Comparison of ENCODE assay signal across 8 cellular contexts in genomic region chr1:23562138-23562819, GRCh38. TPM values are rescaled to one million over a fixed set of nuclear protein-coding genes. Genes with fewer than 3 reads are reported as not detected.
DNase-seq lines count a peak whose midpoint lies in the region; ATAC-seq, FAIRE-seq and TF ChIP-seq lines count a peak whose summit lies in the region.

No MANE protein-coding gene starts in this region.

- peaks cover 11 to 29% (median 14%) of the 10 kb centered on the region in 4 experiments for H3K4me1 ChIP-seq in H1 (replicated peaks in 1 of 4; ENCODE audit: control insufficient read depth in 3 of 4, insufficient read depth in 4 of 4, low read length in 3 of 4)
- H3K4me1 ChIP-seq in subcutaneous abdominal adipose tissue (ENCODE audit: control insufficient read depth in 5 of 5, insufficient read depth in 5 of 5, low read length in 5 of 5), result peaks cover 13 to 62% (median 45%) of the 10 kb centered on the region in 5 donors

- H3K27ac Mint-ChIP-seq in activated CD4-positive, alpha-beta T cell treated with anti-CD3 and anti-CD28 coated beads for 36 hours, result no peak overlapping the region

- no peak overlapping the region for H4K91ac ChIP-seq in H1 (replicated peaks; ENCODE audit: insufficient read length, low read length)

- no peak for FAIRE-seq in H1 (lab: Jason Lieb, UNC)

- peak overlapping the region; percentile 37 to 98 for H3K4me2 ChIP-seq in H1 (ENCODE audit: insufficient read depth in 1 of 2, low read depth in 2 of 2, low read length in 2 of 2)

- peaks cover 12% of the 10 kb centered on the region for H3K36me3 Mint-ChIP-seq in activated CD4-positive, alpha-beta T cell treated with anti-CD3 and anti-CD28 coated beads for 36 hours (ENCODE audit: low read depth)

- H2BK120ac ChIP-seq in H1 (replicated peaks; ENCODE audit: low read depth, low read length), result no peak overlapping the region

- peaks cover 4 to 20% of the 10 kb centered on the region in 2 experiments for H3K79me2 ChIP-seq in H1 (ENCODE audit: control insufficient read depth in 1 of 2, insufficient read depth in 2 of 2, low read length in 2 of 2)

- no peak for TF ChIP-seq CTCF in H1 (IDR thresholded peaks at IDR 0.05; ENCODE audit: control extremely low read depth in 1 of 3, insufficient read depth in 1 of 3, low read depth in 1 of 3, low read length in 3 of 3)

- H3K27me3 Mint-ChIP-seq in activated CD4-positive, alpha-beta T cell treated with anti-CD3 and anti-CD28 coated beads for 36 hours, result peaks cover 7% of the 10 kb centered on the region

- TF ChIP-seq EP300 in H1 (IDR thresholded peaks at IDR 0.05; ENCODE audit: borderline replicate concordance in 1 of 2, low read depth in 2 of 2, low read length in 2 of 2), result peak in 1 of 2 experiments; percentile 80; a peak in 1 of 3 replicates

- no peak overlapping the region for H3K23ac ChIP-seq in H1 (ENCODE audit: insufficient read length)

- no peaks in the 10 kb centered on the region for H3K79me1 ChIP-seq in H1 (ENCODE audit: low read depth, low read length)

- POLR2A ChIA-PET in activated CD4-positive, alpha-beta T cell treated with anti-CD3 and anti-CD28 coated beads for 36 hours (lab: Charles Lee), result no interaction called here
- POLR2A ChIA-PET in H1 (lab: Charles Lee; ENCODE audit: partially characterized antibody), result interaction anchor here (1.1 to 20.4 kb wide), 5 partner anchors 8 to 72 kb away, joined by 5 to 547 read pairs (median 7); no protein-coding TSS in a partner anchor

- no peak overlapping the region for H3K18ac ChIP-seq in H1 (ENCODE audit: extremely low read depth, low read length)

- H3K4ac ChIP-seq in H1 (replicated peaks; ENCODE audit: insufficient read length, low read depth, low read length), result no peak overlapping the region

- no peak overlapping the region for H4K5ac ChIP-seq in H1 (ENCODE audit: insufficient read length, low read depth, low read length)

- peak overlapping the region; percentile 18; the same call in 1 of the 2 replicates for H2BK12ac ChIP-seq in H1 (ENCODE audit: low read depth, low read length)

- no peak overlapping the region for H2BK20ac ChIP-seq in H1 (ENCODE audit: low read length)

- H3K4me3 Mint-ChIP-seq in activated CD4-positive, alpha-beta T cell treated with anti-CD3 and anti-CD28 coated beads for 36 hours, result no peak overlapping the region

- TF ChIP-seq POLR2A in H1 (IDR thresholded peaks at IDR 0.05; ENCODE audit: control extremely low read depth in 1 of 2, low read depth in 2 of 2, low read length in 2 of 2), result no peak

- peaks cover 5 to 12% of the 10 kb centered on the region in 2 experiments for H4K20me1 ChIP-seq in H1 (replicated peaks in 1 of 2; ENCODE audit: control insufficient read depth in 1 of 2, insufficient read depth in 2 of 2, low read length in 2 of 2)

- H2AFZ ChIP-seq in H1 (ENCODE audit: low read length), result no peak overlapping the region

- H3K9ac ChIP-seq in H1 (replicated peaks in 1 of 4; ENCODE audit: extremely low read depth in 1 of 4, low read depth in 3 of 4, low read length in 3 of 4) (no peak overlapping the region; a peak in 3 of 7 replicates), subcutaneous abdominal adipose tissue (ENCODE audit: low read length in 5 of 5) (peak overlapping the region; percentile 10 to 68 (median 44))

- ATAC-seq in activated CD4-positive, alpha-beta T cell treated with anti-CD3 and anti-CD28 coated beads for 36 hours, result no peak
- ATAC-seq in GM21529 (IDR thresholded peaks at IDR 0.05; ENCODE audit: unreplicated experiment), result no peak

- no peak overlapping the region for H2AK5ac ChIP-seq in H1 (ENCODE audit: low read depth, low read length)

- WGBS in H1 (ENCODE audit: extremely low coverage in 1 of 2, insufficient coverage in 1 of 2, insufficient read length in 1 of 2, insufficient replicate concordance in 2 of 2, low coverage in 1 of 2, low lambda C conversion rate in 2 of 2, missing lambda C conversion rate in 1 of 2), 2 experiments, result 1% methylated on average over 19 of the region's 19 CpGs; no CpG with 5 or more reads in 1 of the 2 experiments

- peaks cover 0 to 4% (median 0%) of the 10 kb centered on the region in 4 experiments; a peak in 2 of 7 replicates for H3K27me3 ChIP-seq in H1 (replicated peaks in 1 of 4; ENCODE audit: control insufficient read depth in 3 of 4, extremely low read depth in 1 of 4, insufficient read depth in 3 of 4, low read length in 3 of 4)
- peaks cover 0 to 10% (median 0%) of the 10 kb centered on the region in 5 donors for H3K27me3 ChIP-seq in subcutaneous abdominal adipose tissue (ENCODE audit: control insufficient read depth in 5 of 5, insufficient read depth in 4 of 5, low read length in 5 of 5)

- H3K9me3 ChIP-seq in H1 (ENCODE audit: insufficient read depth in 2 of 2, low read depth in 1 of 2, low read length in 1 of 2) (no peaks in the 10 kb centered on the region), subcutaneous abdominal adipose tissue (ENCODE audit: control insufficient read depth in 5 of 5, low read length in 5 of 5) (no peaks in the 10 kb centered on the region)

- H3K36me3 ChIP-seq in H1 (ENCODE audit: control insufficient read depth in 2 of 4, insufficient read depth in 4 of 4, low read length in 3 of 4) (peaks cover 0 to 13% (median 0%) of the 10 kb centered on the region in 4 experiments; a peak in 5 of 8 replicates), subcutaneous abdominal adipose tissue (ENCODE audit: control insufficient read depth in 5 of 5, insufficient read depth in 5 of 5, low read length in 5 of 5) (peaks cover 0 to 3% (median 0%) of the 10 kb centered on the region in 5 donors)

- TF ChIP-seq RAD21 in H1 (IDR thresholded peaks at IDR 0.05 in 1 of 2, conservative IDR thresholded peaks at IDR 0.05 in 1 of 2; ENCODE audit: low read depth in 2 of 2, low read length in 2 of 2), result no peak

- no peak overlapping the region for H2BK15ac ChIP-seq in H1 (ENCODE audit: low read length)

- peaks cover 16% of the 10 kb centered on the region for H3K23me2 ChIP-seq in H1 (ENCODE audit: low read depth, low read length)

- no peak overlapping the region for H3K56ac ChIP-seq in H1 (replicated peaks; ENCODE audit: insufficient read length, low read depth, low read length)

- DNase-seq in activated CD4-positive, alpha-beta T cell treated with anti-CD3 and anti-CD28 coated beads for 36 hours, result peak; percentile 56
- DNase-seq in activated CD4-positive, alpha-beta T cell treated with anti-CD3 and anti-CD28 coated beads, Interleukin-2, amount 50 U/mL, for 4 hours, result no peak
- DNase-seq in NCI-H1417 treated with DMSO at 0.1 percent for 48 hours (lab: John Stamatoyannopoulos, UW), result peak; percentile 70
- peak; percentile 82 for DNase-seq in SW480 (ENCODE audit: low spot score)
- DNase-seq in H1 (ENCODE audit: low read depth in 1 of 2, low spot score in 2 of 2), result peak in 1 of 2 experiments; percentile 87
- peak; percentile 94 for DNase-seq in medulla oblongata (ENCODE audit: extremely low spot score)

- H3K4me1 Mint-ChIP-seq in activated CD4-positive, alpha-beta T cell treated with anti-CD3 and anti-CD28 coated beads for 36 hours, result peaks cover 39% of the 10 kb centered on the region

- no peak overlapping the region for H3K14ac ChIP-seq in H1 (ENCODE audit: insufficient read length)

- H2BK5ac ChIP-seq in H1 (ENCODE audit: low read depth, low read length), result peak overlapping the region; percentile 67; the same call in 1 of the 2 replicates

- CTCF ChIA-PET in activated CD4-positive, alpha-beta T cell treated with anti-CD3 and anti-CD28 coated beads for 36 hours (lab: Charles Lee), result interaction anchor here (0.6 to 1.4 kb wide), 2 partner anchors 14 to 84 kb away, joined by 3 read pairs; no protein-coding TSS in a partner anchor
- CTCF ChIA-PET in H1 (lab: Charles Lee; ENCODE audit: partially characterized antibody), result interaction anchor here (0.7 to 12.3 kb wide), 7 partner anchors 9 to 73 kb away, joined by 3 to 143 read pairs (median 3); no protein-coding TSS in a partner anchor

- no peaks in the 10 kb centered on the region for H3K9me3 Mint-ChIP-seq in activated CD4-positive, alpha-beta T cell treated with anti-CD3 and anti-CD28 coated beads for 36 hours (ENCODE audit: low read depth)

- no peak overlapping the region for H4K8ac ChIP-seq in H1 (ENCODE audit: extremely low read depth, insufficient read depth, low read length)

- H3K27ac ChIP-seq in H1 (ENCODE audit: low read depth, low read length), result no peak overlapping the region
- peak overlapping the region; percentile 96 for H3K27ac ChIP-seq in subcutaneous abdominal adipose tissue (ENCODE audit: low read depth, low read length)

- H3K4me3 ChIP-seq in H1 (ENCODE audit: extremely low read depth in 1 of 4, insufficient read depth in 2 of 4, low read depth in 3 of 4, low read length in 4 of 4), result peak overlapping the region in 2 of 4 experiments; percentile 12 to 20; a peak in 3 of 8 replicates
- peak overlapping the region in 4 of 5 donors; percentile 12 to 55 (median 33) for H3K4me3 ChIP-seq in subcutaneous abdominal adipose tissue (ENCODE audit: low read depth in 1 of 5, low read length in 5 of 5)

- intact Hi-C loops in activated CD4-positive, alpha-beta T cell treated with anti-CD3 and anti-CD28 coated beads for 36 hours (cut with DNase I, micrococcal nuclease), result no loop called here

TF ChIP-seq in H1, 55 proteins besides CTCF, POLR2A, EP300 and RAD21 (continues in another document):
- TF ChIP-seq RFX5 (IDR thresholded peaks at IDR 0.05; ENCODE audit: borderline replicate concordance, low read depth, low read length) (no peak), SAP30 (IDR thresholded peaks at IDR 0.05; ENCODE audit: insufficient read depth, insufficient replicate concordance, low read length) (no peak)

RNA-seq across cellular contexts. Expression of gene ID3, which starts 3.0 kb away (rescaled TPM):
- 10 to 100 TPM; 42.6 to 43.9 TPM for total RNA-seq in activated CD4-positive, alpha-beta T cell treated with anti-CD3 and anti-CD28 coated beads for 36 hours
- 240 and 252 TPM in 2 replicates for total RNA-seq in H1 (2021; fragmentation: NEBNext Ultra II Directional; extraction: Animal tissue kit (Norgen Biotek cat#: 25700))
- 304 and 490 TPM in 2 replicates for polyA plus RNA-seq in H1 (2011; rRNA removed)
- polyA plus RNA-seq in H1 (2011; cell fraction: cytosol; rRNA removed), result 310 TPM
- polyA plus RNA-seq in H1 (2011; cell fraction: nucleus; rRNA removed), result 192 TPM
- 135 to 194 TPM (median 157 TPM) in 4 replicates for polyA plus RNA-seq in H1 (2012, experiment 1 of 2)
- 300 TPM for polyA plus RNA-seq in H1 (2012, experiment 2 of 2)
- polyA plus RNA-seq in H1 (2013, experiment 1 of 2), result 260 TPM
- 250 TPM for polyA plus RNA-seq in H1 (2013, experiment 2 of 2)
- polyA minus RNA-seq in H1 (2011; rRNA and poly(A)+ RNA removed), result 30.4 and 61.8 TPM in 2 replicates
- polyA minus RNA-seq in H1 (2011; cell fraction: cytosol; rRNA and poly(A)+ RNA removed), result 97.4 TPM
- 104 TPM for polyA minus RNA-seq in H1 (2011; cell fraction: nucleus; rRNA and poly(A)+ RNA removed)

RNA-seq across cellular contexts. Expression of gene E2F2, which starts 31.2 kb away (rescaled TPM):
- total RNA-seq in activated CD4-positive, alpha-beta T cell treated with anti-CD3 and anti-CD28 coated beads for 36 hours, result 10 to 100 TPM; 25.0 to 32.0 TPM
- 6.1 and 7.0 TPM in 2 replicates for total RNA-seq in H1 (2021; fragmentation: NEBNext Ultra II Directional; extraction: Animal tissue kit (Norgen Biotek cat#: 25700))
- polyA plus RNA-seq in H1 (2011; rRNA removed), result 1.8 and 2.3 TPM in 2 replicates
- 1.8 TPM for polyA plus RNA-seq in H1 (2011; cell fraction: cytosol; rRNA removed)
- 2.4 TPM for polyA plus RNA-seq in H1 (2011; cell fraction: nucleus; rRNA removed)
- 3.9 to 5.3 TPM (median 4.1 TPM) in 4 replicates for polyA plus RNA-seq in H1 (2012, experiment 1 of 2)
- 3.4 TPM for polyA plus RNA-seq in H1 (2012, experiment 2 of 2)
- 3.1 TPM for polyA plus RNA-seq in H1 (2013, experiment 1 of 2)
- 2.9 TPM for polyA plus RNA-seq in H1 (2013, experiment 2 of 2)
- 3.2 and 4.8 TPM in 2 replicates for polyA minus RNA-seq in H1 (2011; rRNA and poly(A)+ RNA removed)
- 2.7 TPM for polyA minus RNA-seq in H1 (2011; cell fraction: cytosol; rRNA and poly(A)+ RNA removed)
- 3.8 TPM for polyA minus RNA-seq in H1 (2011; cell fraction: nucleus; rRNA and poly(A)+ RNA removed)

Comparison
In these comparisons a context has a peak if more than half of its experiments do, and no peak if none do; other contexts are left out.
1. DNase-seq: peak in activated CD4-positive, alpha-beta T cell treated with anti-CD3 and anti-CD28 coated beads for 36 hours (single experiment), NCI-H1417 treated with DMSO at 0.1 percent for 48 hours (single experiment), SW480 (single experiment) and medulla oblongata (single experiment); none in activated CD4-positive, alpha-beta T cell treated with anti-CD3 and anti-CD28 coated beads, Interleukin-2, amount 50 U/mL, for 4 hours (0 of 2).
2. H3K9ac ChIP-seq: peak in subcutaneous abdominal adipose tissue (5 of 5); none in H1 (0 of 4).